In the genomic region with DNA sequence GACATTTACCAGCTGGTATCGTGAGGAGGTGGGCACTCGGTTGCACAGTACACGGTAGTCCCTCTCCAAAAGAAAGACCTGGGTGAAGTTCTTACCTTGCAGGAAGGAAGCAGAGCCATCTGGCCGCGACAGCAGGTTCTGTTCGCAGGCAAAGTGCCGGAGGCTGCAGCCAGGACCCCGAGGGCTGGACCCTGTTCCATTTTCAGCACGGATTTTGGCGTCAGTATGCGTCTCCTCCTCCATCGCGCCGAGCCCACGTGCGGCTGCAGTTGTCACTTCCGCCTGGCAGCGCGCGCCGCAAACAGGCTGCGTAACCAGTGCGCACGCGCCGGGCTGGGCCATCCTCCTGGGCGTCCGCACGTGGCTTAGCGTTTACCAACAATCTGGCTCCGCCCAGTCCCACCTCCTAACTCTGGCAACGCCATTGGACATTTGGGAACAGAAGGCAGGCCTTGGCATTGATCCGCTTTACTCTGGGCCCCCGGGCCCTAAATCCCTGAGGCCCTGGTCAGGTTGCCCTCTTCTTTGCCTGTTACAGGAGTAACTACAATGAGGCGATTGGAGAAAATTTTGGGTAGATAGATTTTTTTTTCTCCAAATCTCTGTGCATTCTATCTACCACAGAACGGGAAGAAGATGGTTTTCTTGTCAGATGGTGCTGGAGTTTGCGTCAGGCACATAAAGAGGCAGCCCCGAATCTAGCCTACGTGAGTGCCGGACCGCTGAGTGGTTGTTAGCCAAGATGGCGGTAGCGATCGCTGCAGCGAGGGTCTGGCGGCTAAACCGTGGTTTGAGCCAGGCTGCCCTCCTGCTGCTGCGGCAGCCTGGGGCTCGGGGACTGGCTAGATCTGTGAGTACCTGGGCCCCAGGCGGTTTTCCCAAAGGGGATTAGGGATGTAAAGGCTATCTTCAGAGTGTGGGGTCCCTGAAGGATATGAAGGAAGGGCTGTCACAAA, we compare ENCODE assay signal across 8 cellular contexts. TPM values are rescaled to one million over a fixed set of nuclear protein-coding genes. Genes with fewer than 3 reads are reported as not detected.
DNase-seq lines count a peak whose midpoint lies in the region; ATAC-seq, FAIRE-seq and TF ChIP-seq lines count a peak whose summit lies in the region.

A gene (plus strand): TSS at position 733 of the 956 bp plus-strand sequence. CDS start 10 bp downstream, at position 743.
A gene (minus strand): TSS at position 274 of the 956 bp plus-strand sequence. CDS start 31 bp downstream, at position 243.

- peaks cover 10% of the 10 kb centered on the region; the same call in 1 of the 2 replicates for H3K79me1 ChIP-seq in H1 (ENCODE audit: low read depth, low read length)

- peaks cover 13% of the 10 kb centered on the region for H3K36me3 ChIP-seq in NT2/D1 (ENCODE audit: insufficient read depth, insufficient read length, low read length)
- H3K36me3 ChIP-seq in H1 (ENCODE audit: control insufficient read depth in 2 of 4, insufficient read depth in 4 of 4, low read length in 3 of 4) = no peaks in the 10 kb centered on the region

- FAIRE-seq in H1 (lab: Jason Lieb, UNC) = peak; percentile 52

- no peak for TF ChIP-seq CTCF in H1 (IDR thresholded peaks at IDR 0.05; ENCODE audit: control extremely low read depth in 1 of 3, insufficient read depth in 1 of 3, low read depth in 1 of 3, low read length in 3 of 3)

- H3K4me1 ChIP-seq in NT2/D1 (ENCODE audit: insufficient read depth, insufficient read length) (no peaks in the 10 kb centered on the region), H1 (replicated peaks in 1 of 4; ENCODE audit: control insufficient read depth in 3 of 4, insufficient read depth in 4 of 4, low read length in 3 of 4) (peaks cover 0 to 5% (median 0%) of the 10 kb centered on the region in 4 experiments; a peak in 5 of 7 replicates)

- H3K9me3 ChIP-seq in NT2/D1 (ENCODE audit: insufficient read depth, low read length) (no peaks in the 10 kb centered on the region), H1 (ENCODE audit: insufficient read depth in 2 of 2, low read depth in 1 of 2, low read length in 1 of 2) (no peaks in the 10 kb centered on the region)

- no peak within 1 kb of the TSS for H2BK120ac ChIP-seq in H1 (replicated peaks; ENCODE audit: low read depth, low read length)

- peak within 1 kb of the TSS; percentile 90 to 92 for H3K4me2 ChIP-seq in H1 (ENCODE audit: insufficient read depth in 1 of 2, low read depth in 2 of 2, low read length in 2 of 2)

- no peak for TF ChIP-seq RAD21 in H1 (IDR thresholded peaks at IDR 0.05 in 1 of 2, conservative IDR thresholded peaks at IDR 0.05 in 1 of 2; ENCODE audit: low read depth in 2 of 2, low read length in 2 of 2)

- H3K4me3 ChIP-seq in NT2/D1 (ENCODE audit: insufficient read length, low read depth) (peak within 1 kb of the TSS; percentile 86), H1 (ENCODE audit: extremely low read depth in 1 of 4, insufficient read depth in 2 of 4, low read depth in 3 of 4, low read length in 4 of 4) (peak within 1 kb of the TSS; percentile 85 to 99 (median 98))

- no peak within 1 kb of the TSS for H4K8ac ChIP-seq in H1 (ENCODE audit: extremely low read depth, insufficient read depth, low read length)

- peak; percentile 47 to 62 for TF ChIP-seq POLR2A in H1 (IDR thresholded peaks at IDR 0.05; ENCODE audit: control extremely low read depth in 1 of 2, low read depth in 2 of 2, low read length in 2 of 2)

- H2AFZ ChIP-seq in H1 (ENCODE audit: low read length) = peak within 1 kb of the TSS; percentile 82

- H3K18ac ChIP-seq in H1 (ENCODE audit: extremely low read depth, low read length) = peak within 1 kb of the TSS; percentile 73; the same call in 1 of the 2 replicates

- peaks cover 37% of the 10 kb centered on the region for H3K4me1 Mint-ChIP-seq in activated CD8-positive, alpha-beta memory T cell treated with anti-CD3 and anti-CD28 coated beads, Interleukin-2, amount 10 ng/mL, durations not matched to agents 7 days and 5 days
- peaks cover 31% of the 10 kb centered on the region for H3K4me1 Mint-ChIP-seq in memory B cell

- peaks cover 4% of the 10 kb centered on the region for H3K23me2 ChIP-seq in H1 (ENCODE audit: low read depth, low read length)

- H3K14ac ChIP-seq in H1 (ENCODE audit: insufficient read length) = no peak within 1 kb of the TSS

- TF ChIP-seq EP300 in H1 (IDR thresholded peaks at IDR 0.05; ENCODE audit: borderline replicate concordance in 1 of 2, low read depth in 2 of 2, low read length in 2 of 2) = no peak

- no peak within 1 kb of the TSS for H4K91ac ChIP-seq in H1 (replicated peaks; ENCODE audit: insufficient read length, low read length)

- H3K36me3 Mint-ChIP-seq in activated CD8-positive, alpha-beta memory T cell treated with anti-CD3 and anti-CD28 coated beads, Interleukin-2, amount 10 ng/mL, durations not matched to agents 7 days and 5 days = no peaks in the 10 kb centered on the region
- peaks cover 12% of the 10 kb centered on the region for H3K36me3 Mint-ChIP-seq in memory B cell

- H3K56ac ChIP-seq in H1 (replicated peaks; ENCODE audit: insufficient read length, low read depth, low read length) = no peak within 1 kb of the TSS

- POLR2A ChIA-PET in H1 (lab: Charles Lee; ENCODE audit: partially characterized antibody) = interaction anchor here (1.1 to 2.5 kb wide), 4 partner anchors 11 to 42 kb away, joined by 3 to 10 read pairs (median 8); a partner anchor contains a TSS

- no peak within 1 kb of the TSS; the same call in 1 of the 2 replicates for H2AK5ac ChIP-seq in H1 (ENCODE audit: low read depth, low read length)

- H4K5ac ChIP-seq in H1 (ENCODE audit: insufficient read length, low read depth, low read length) = no peak within 1 kb of the TSS

- H3K27me3 ChIP-seq in NT2/D1 (ENCODE audit: insufficient read depth, insufficient read length) = no peaks in the 10 kb centered on the region
- no peaks in the 10 kb centered on the region for H3K27me3 ChIP-seq in H1 (replicated peaks in 1 of 4; ENCODE audit: control insufficient read depth in 3 of 4, extremely low read depth in 1 of 4, insufficient read depth in 3 of 4, low read length in 3 of 4)

- no peak within 1 kb of the TSS for H2BK12ac ChIP-seq in H1 (ENCODE audit: low read depth, low read length)

- WGBS in H1 (ENCODE audit: extremely low coverage in 1 of 2, insufficient coverage in 1 of 2, insufficient read length in 1 of 2, insufficient replicate concordance in 2 of 2, low coverage in 1 of 2, low lambda C conversion rate in 2 of 2, missing lambda C conversion rate in 1 of 2), 2 experiments = 2% methylated on average over 50 of the region's 50 CpGs; no CpG with 5 or more reads in 1 of the 2 experiments

- CTCF ChIA-PET in activated CD8-positive, alpha-beta memory T cell treated with anti-CD3 and anti-CD28 coated beads, Interleukin-2, amount 10 ng/mL, durations not matched to agents 7 days and 5 days (lab: Charles Lee) = interaction anchor here (1.3 kb wide), 1 partner anchor 34 kb away, joined by 3 read pairs; no protein-coding TSS in a partner anchor
- CTCF ChIA-PET in H1 (lab: Charles Lee; ENCODE audit: partially characterized antibody) = no interaction called here

- no peak within 1 kb of the TSS for H3K23ac ChIP-seq in H1 (ENCODE audit: insufficient read length)

- no peaks in the 10 kb centered on the region for H3K27me3 Mint-ChIP-seq in activated CD8-positive, alpha-beta memory T cell treated with anti-CD3 and anti-CD28 coated beads, Interleukin-2, amount 10 ng/mL, durations not matched to agents 7 days and 5 days
- no peaks in the 10 kb centered on the region for H3K27me3 Mint-ChIP-seq in memory B cell

- H3K9ac ChIP-seq in NT2/D1 (ENCODE audit: insufficient read length, low read depth) = peak within 1 kb of the TSS; percentile 84
- H3K9ac ChIP-seq in H1 (replicated peaks in 1 of 4; ENCODE audit: extremely low read depth in 1 of 4, low read depth in 3 of 4, low read length in 3 of 4) = peak within 1 kb of the TSS; percentile 84 to 96 (median 89)

- peak; percentile 87 for ATAC-seq in GM21381 (IDR thresholded peaks at IDR 0.05; ENCODE audit: unreplicated experiment)
- peak; percentile 98 for ATAC-seq in activated CD8-positive, alpha-beta memory T cell treated with anti-CD3 and anti-CD28 coated beads, Interleukin-2, amount 10 ng/mL, durations not matched to agents 7 days and 5 days
- peak; percentile 97 for ATAC-seq in memory B cell (ENCODE audit: low read depth)

- H2BK20ac ChIP-seq in H1 (ENCODE audit: low read length) = no peak within 1 kb of the TSS

- H2BK5ac ChIP-seq in H1 (ENCODE audit: low read depth, low read length) = peak within 1 kb of the TSS; percentile 95

- no peaks in the 10 kb centered on the region for H3K9me3 Mint-ChIP-seq in activated CD8-positive, alpha-beta memory T cell treated with anti-CD3 and anti-CD28 coated beads, Interleukin-2, amount 10 ng/mL, durations not matched to agents 7 days and 5 days (ENCODE audit: low read depth)
- H3K9me3 Mint-ChIP-seq in memory B cell = no peaks in the 10 kb centered on the region

- H3K4me3 Mint-ChIP-seq in activated CD8-positive, alpha-beta memory T cell treated with anti-CD3 and anti-CD28 coated beads, Interleukin-2, amount 10 ng/mL, durations not matched to agents 7 days and 5 days = peak within 1 kb of the TSS; percentile 97
- H3K4me3 Mint-ChIP-seq in memory B cell = peak within 1 kb of the TSS; percentile 99

- H3K4ac ChIP-seq in H1 (replicated peaks; ENCODE audit: insufficient read length, low read depth, low read length) = peak within 1 kb of the TSS; percentile 17

- H4K20me1 ChIP-seq in H1 (replicated peaks in 1 of 2; ENCODE audit: control insufficient read depth in 1 of 2, insufficient read depth in 2 of 2, low read length in 2 of 2) = no peaks in the 10 kb centered on the region

- peaks cover 0 to 33% of the 10 kb centered on the region in 2 experiments; a peak in 2 of 4 replicates for H3K79me2 ChIP-seq in H1 (ENCODE audit: control insufficient read depth in 1 of 2, insufficient read depth in 2 of 2, low read length in 2 of 2)

- peak within 1 kb of the TSS; percentile 97 for H3K27ac Mint-ChIP-seq in activated CD8-positive, alpha-beta memory T cell treated with anti-CD3 and anti-CD28 coated beads, Interleukin-2, amount 10 ng/mL, durations not matched to agents 7 days and 5 days
- peak within 1 kb of the TSS; percentile 100 for H3K27ac Mint-ChIP-seq in memory B cell

- DNase-seq in COR-L47 (lab: John Stamatoyannopoulos, UW) (peak; percentile 100), HUDEP-2 (lab: John Stamatoyannopoulos, UW; ENCODE audit: unreplicated experiment in 76 of 76) (peak; percentile 34 to 100 (median 100)), NT2/D1 (ENCODE audit: low read depth, low spot score) (peak; percentile 97), H1 (ENCODE audit: low read depth in 1 of 2, low spot score in 2 of 2) (peak; percentile 96 to 98), memory B cell (ENCODE audit: low spot score in 2 of 2) (peak; percentile 89 to 97)
- DNase-seq in activated CD8-positive, alpha-beta memory T cell treated with anti-CD3 and anti-CD28 coated beads, Interleukin-2, amount 10 ng/mL, durations not matched to agents 7 days and 5 days = peak; percentile 100
- DNase-seq in stimulated activated CD8-positive, alpha-beta memory T cell treated with anti-CD3 and anti-CD28 coated beads, Interleukin-12 subunit alpha, Interleukin-12 subunit beta, amount 100 ng/mL, for 24 hours (ENCODE audit: extremely low read depth) = peak; percentile 99

- peak within 1 kb of the TSS; percentile 96 for H3K27ac ChIP-seq in H1 (ENCODE audit: low read depth, low read length)

- H2BK15ac ChIP-seq in H1 (ENCODE audit: low read length) = no peak within 1 kb of the TSS

RNA-seq across cellular contexts. Expression of the first gene that starts in this region (rescaled TPM):
- 10 to 100 TPM; 18.7 to 20.1 TPM for total RNA-seq in activated CD8-positive, alpha-beta memory T cell treated with anti-CD3 and anti-CD28 coated beads, Interleukin-2, amount 10 ng/mL, durations not matched to agents 7 days and 5 days
- 14.2 and 15.2 TPM in 2 replicates for total RNA-seq in H1 (2021; fragmentation: NEBNext Ultra II Directional; extraction: Animal tissue kit (Norgen Biotek cat#: 25700))
- 69.6 and 103 TPM in 2 replicates for polyA plus RNA-seq in H1 (2011; rRNA removed)
- 46.5 TPM for polyA plus RNA-seq in H1 (2011; cell fraction: cytosol; rRNA removed)
- polyA plus RNA-seq in H1 (2011; cell fraction: nucleus; rRNA removed) = 93.1 TPM
- polyA plus RNA-seq in H1 (2012, experiment 1 of 2) = 10.6 to 41.9 TPM (median 29.6 TPM) in 4 replicates
- 34.0 TPM for polyA plus RNA-seq in H1 (2012, experiment 2 of 2)
- polyA plus RNA-seq in H1 (2013, experiment 1 of 2) = 29.0 TPM
- polyA plus RNA-seq in H1 (2013, experiment 2 of 2) = 28.6 TPM
- polyA minus RNA-seq in H1 (2011; rRNA and poly(A)+ RNA removed) = 13.7 and 25.1 TPM in 2 replicates
- 34.5 TPM for polyA minus RNA-seq in H1 (2011; cell fraction: cytosol; rRNA and poly(A)+ RNA removed)
- 30.6 TPM for polyA minus RNA-seq in H1 (2011; cell fraction: nucleus; rRNA and poly(A)+ RNA removed)

RNA-seq across cellular contexts. Expression of the second gene that starts in this region (rescaled TPM):
- total RNA-seq in activated CD8-positive, alpha-beta memory T cell treated with anti-CD3 and anti-CD28 coated beads, Interleukin-2, amount 10 ng/mL, durations not matched to agents 7 days and 5 days = 10 to 100 TPM; 24.4 to 36.0 TPM
- total RNA-seq in H1 (2021; fragmentation: NEBNext Ultra II Directional; extraction: Animal tissue kit (Norgen Biotek cat#: 25700)) = 56.2 and 66.0 TPM in 2 replicates
- polyA plus RNA-seq in H1 (2011; rRNA removed) = 92.8 and 125 TPM in 2 replicates
- polyA plus RNA-seq in H1 (2011; cell fraction: cytosol; rRNA removed) = 99.3 TPM
- polyA plus RNA-seq in H1 (2011; cell fraction: nucleus; rRNA removed) = 84.3 TPM
- polyA plus RNA-seq in H1 (2012, experiment 1 of 2) = 66.1 to 69.5 TPM (median 68.1 TPM) in 4 replicates
- polyA plus RNA-seq in H1 (2012, experiment 2 of 2) = 92.1 TPM
- 40.1 TPM for polyA plus RNA-seq in H1 (2013, experiment 1 of 2)
- polyA plus RNA-seq in H1 (2013, experiment 2 of 2) = 38.2 TPM
- polyA minus RNA-seq in H1 (2011; rRNA and poly(A)+ RNA removed) = 18.9 and 23.9 TPM in 2 replicates
- 30.8 TPM for polyA minus RNA-seq in H1 (2011; cell fraction: cytosol; rRNA and poly(A)+ RNA removed)
- 19.9 TPM for polyA minus RNA-seq in H1 (2011; cell fraction: nucleus; rRNA and poly(A)+ RNA removed)

Comparison
In these comparisons a context has a peak if more than half of its experiments do, and no peak if none do; other contexts are left out.
1. Peak in every context shown above with its lines: DNase-seq, ATAC-seq, H3K4me3 ChIP-seq and H3K27ac ChIP-seq.